Comparison of ENCODE assay signal across 1 cellular context in the genomic region with DNA sequence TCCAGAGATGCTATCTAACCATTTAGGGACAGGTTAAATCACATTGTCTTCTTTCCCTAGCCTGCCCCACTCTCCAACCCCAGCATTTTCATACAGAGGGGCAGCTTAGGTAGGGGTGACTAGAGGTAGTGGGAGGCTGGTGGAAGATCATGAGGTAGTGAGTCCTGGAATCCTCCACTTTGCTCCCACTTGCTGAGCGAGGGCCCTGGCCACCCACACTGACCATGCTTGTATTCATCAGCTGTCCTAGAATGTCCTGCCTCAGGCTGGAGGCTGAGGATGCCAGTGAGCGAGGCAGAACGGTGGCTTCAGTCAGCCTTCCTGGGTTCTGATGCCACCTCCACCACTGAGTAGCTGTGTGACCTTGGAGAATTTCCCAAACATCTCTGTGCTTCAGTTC.
A peak's percentile ranks its signal among the peaks of the same experiment; 100 is the strongest.
TF ChIP-seq lines count a peak whose summit lies in the region.

No MANE protein-coding gene starts in this region.

TF ChIP-seq in HepG2, 621 proteins besides CTCF, POLR2A, EP300 and RAD21:
- TF ChIP-seq ZNF709 (CRISPR knock-in tag; IDR thresholded peaks at IDR 0.05) (no peak), ZNF768 (CRISPR knock-in tag; IDR thresholded peaks at IDR 0.05) (peak; percentile 35; the same call in 1 of the 2 replicates)
